In the genomic region with DNA sequence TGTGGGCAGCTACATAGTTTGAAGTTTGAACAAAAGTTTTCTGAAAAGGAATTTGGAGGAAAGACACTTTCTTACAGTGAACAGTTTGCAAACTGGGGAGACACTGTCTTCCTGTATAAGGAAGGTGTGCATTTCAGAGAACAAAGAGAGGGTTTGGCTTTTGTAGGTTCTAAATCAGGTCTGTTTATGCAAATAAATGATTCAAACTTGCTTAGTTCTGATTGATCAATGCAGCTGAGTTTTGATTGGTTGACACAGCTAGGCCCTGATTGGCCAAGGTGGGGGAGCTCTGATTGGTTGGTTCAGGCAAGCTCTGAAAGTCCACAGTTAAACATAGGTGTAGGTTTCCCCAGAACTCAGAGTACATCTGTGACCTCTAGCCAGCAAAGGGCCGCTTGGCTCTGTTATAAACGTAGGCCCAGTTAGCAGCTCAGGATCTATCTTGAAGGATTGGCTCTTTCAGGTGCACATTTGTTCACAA, we compare ENCODE assay signal across 9 cellular contexts.
DNase-seq lines count a peak whose midpoint lies in the region; ATAC-seq, FAIRE-seq and TF ChIP-seq lines count a peak whose summit lies in the region.
"Had no signal": no experiment of that assay in that cellular context is flagged by ENCODE, and none has a peak within 500 bp of the region (broad histone marks: within the 10 kb centered on the region; RNA-seq: fewer than 3 reads in every experiment).

No MANE protein-coding gene starts in this region.

- H3K9me3 ChIP-seq in K562 (replicated peaks; ENCODE audit: control insufficient read depth, insufficient read depth, low read depth, low read length) (peaks cover 4% of the 10 kb centered on the region), A673 (ENCODE audit: low read depth, low read length, poor library complexity, severe bottlenecking) (peaks cover 8% of the 10 kb centered on the region), breast epithelium (peaks cover 0 to 3% of the 10 kb centered on the region in 2 donors)

- DNase-seq in GM18507 (ENCODE audit: extremely low spot score, insufficient read length, low read depth) (no peak), K562 (ENCODE audit: extremely low read depth in 1 of 4, low spot score in 3 of 4) (peak in 2 of 4 experiments; percentile 20 to 45), A673 (ENCODE audit: low spot score) (no peak), NCI-H2107 (lab: John Stamatoyannopoulos, UW) (no peak), COR-L47 (lab: John Stamatoyannopoulos, UW) (no peak), breast epithelium (ENCODE audit: low spot score in 2 of 2) (no peak)
- DNase-seq: RPMI8226 had no signal

- no peaks in the 10 kb centered on the region for H3K9me1 ChIP-seq in K562 (ENCODE audit: control insufficient read depth, insufficient read depth, low read length)

- H3K4me1 ChIP-seq in K562 (replicated peaks in 1 of 2; ENCODE audit: control insufficient read depth in 2 of 2, insufficient read depth in 2 of 2, low read length in 2 of 2) = peaks cover 0 to 5% of the 10 kb centered on the region in 2 experiments; a peak in 1 of 5 replicates
- H3K4me1 ChIP-seq in A673 (ENCODE audit: insufficient read depth, low read length, poor library complexity, severe bottlenecking) = no peaks in the 10 kb centered on the region
- peaks cover 0 to 4% of the 10 kb centered on the region in 2 donors for H3K4me1 ChIP-seq in breast epithelium

- H3K4me3 ChIP-seq in K562 = no peak overlapping the region
- H3K4me3 ChIP-seq in A673 (ENCODE audit: low read depth, low read length, poor library complexity, severe bottlenecking) = no peak overlapping the region
- no peak overlapping the region for H3K4me3 ChIP-seq in breast epithelium

- H3K79me2 ChIP-seq in K562 (ENCODE audit: control insufficient read depth, insufficient read depth, low read length) = no peaks in the 10 kb centered on the region

- TF ChIP-seq CTCF in K562 (IDR thresholded peaks at IDR 0.05 in 2 of 3, conservative IDR thresholded peaks at IDR 0.05 in 1 of 3; ENCODE audit: insufficient read depth in 2 of 3, low read depth in 1 of 3, low read length in 3 of 3) = no peak
- TF ChIP-seq CTCF in A673 (conservative IDR thresholded peaks at IDR 0.05; ENCODE audit: low read depth, low read length) = no peak
- no peak for TF ChIP-seq CTCF in breast epithelium (IDR thresholded peaks at IDR 0.05)

- no peaks in the 10 kb centered on the region for H3K27me3 ChIP-seq in K562 (ENCODE audit: control insufficient read depth in 2 of 2, insufficient read depth in 2 of 2, low read length in 2 of 2)
- H3K27me3 ChIP-seq in A673 (replicated peaks; ENCODE audit: insufficient read depth, low read depth, low read length, poor library complexity) = no peaks in the 10 kb centered on the region
- no peaks in the 10 kb centered on the region for H3K27me3 ChIP-seq in breast epithelium

- H3K36me3 ChIP-seq in K562 (ENCODE audit: control insufficient read depth, insufficient read depth, low read length) = no peaks in the 10 kb centered on the region
- H3K36me3 ChIP-seq in A673 (ENCODE audit: insufficient read depth, low read length, poor library complexity, severe bottlenecking) = no peaks in the 10 kb centered on the region
- H3K36me3 ChIP-seq in breast epithelium = no peaks in the 10 kb centered on the region

- H3K27ac ChIP-seq in K562 (ENCODE audit: extremely low read depth, low read depth, low read length) = no peak overlapping the region
- no peak overlapping the region for H3K27ac ChIP-seq in A673 (ENCODE audit: low read depth, low read length, poor library complexity, severe bottlenecking)
- H3K27ac ChIP-seq in breast epithelium = no peak overlapping the region

- POLR2A ChIA-PET in K562 (lab: Yijun Ruan, JAX) (no interaction called here), A673 (lab: Charles Lee; ENCODE audit: low non-redundant PET) (no interaction called here)

- intact Hi-C loops in K562 (cut with micrococcal nuclease) (no loop called here), A673 (cut with micrococcal nuclease; ENCODE audit: unreplicated experiment) (no loop called here), breast epithelium (cut with DNase I; ENCODE audit: low total_unique reads) (no loop called here)

- no peak for TF ChIP-seq POLR2A in K562 (conservative IDR thresholded peaks at IDR 0.05)
- TF ChIP-seq POLR2A in breast epithelium (IDR thresholded peaks at IDR 0.05) = no peak

- no peak overlapping the region for H3K9ac ChIP-seq in K562 (ENCODE audit: insufficient read depth in 1 of 2, low read depth in 2 of 2, low read length in 2 of 2)

- peak overlapping the region; percentile 28 for H2AFZ ChIP-seq in K562 (ENCODE audit: low read depth, low read length)

- TF ChIP-seq RAD21 in K562 (CRISPR knock-in tag; conservative IDR thresholded peaks at IDR 0.05 in 1 of 2, IDR thresholded peaks at IDR 0.05 in 1 of 2) = no peak

- no peaks in the 10 kb centered on the region for H4K20me1 ChIP-seq in K562 (replicated peaks; ENCODE audit: control insufficient read depth, insufficient read depth, low read length)

- no peak overlapping the region for H3K4me2 ChIP-seq in K562 (ENCODE audit: insufficient read depth, low read length)

- BruUV-seq in K562 (replicated peaks; lab: Mats Ljungman, UMichigan) (no TSS peak), A673 (replicated peaks; lab: Mats Ljungman, UMichigan) (no TSS peak)

- in situ Hi-C loops in K562 (cut with MboI) = no loop called here

- TF ChIP-seq EP300 in K562 (IDR thresholded peaks at IDR 0.05; ENCODE audit: low read length) = no peak

- 53% methylated on average over 2 of the region's 2 CpGs for WGBS in K562 (ENCODE audit: insufficient coverage, low coverage, missing lambda C conversion rate)

- CTCF ChIA-PET in K562 (lab: Yijun Ruan, JAX; ENCODE audit: low intra/inter-chr PET ratio) = no interaction called here
- CTCF ChIA-PET in A673 (lab: Charles Lee) = no interaction called here

- FAIRE-seq in GM18507 (lab: Jason Lieb, UNC) = peak; percentile 93
- FAIRE-seq in K562 (lab: Jason Lieb, UNC) = peak; percentile 40

- ATAC-seq in GM21367 (IDR thresholded peaks at IDR 0.05; ENCODE audit: unreplicated experiment) (peak; percentile 31), HG03432 (IDR thresholded peaks at IDR 0.05; ENCODE audit: unreplicated experiment) (peak; percentile 39), K562 (peak; percentile 67)

TF ChIP-seq in K562, 482 proteins besides CTCF, POLR2A, EP300 and RAD21 (continues in another document):
- TF ChIP-seq ZKSCAN8 (CRISPR knock-in tag; IDR thresholded peaks at IDR 0.05) (no peak), FOXM1 (IDR thresholded peaks at IDR 0.05; ENCODE audit: low read depth) (no peak), FOXM1 (CRISPR knock-in tag; IDR thresholded peaks at IDR 0.05; ENCODE audit: low read depth) (no peak), SP1 (CRISPR knock-in tag; IDR thresholded peaks at IDR 0.05) (no peak), NR2C1 (IDR thresholded peaks at IDR 0.05) (no peak), NR2C1 (tag; IDR thresholded peaks at IDR 0.05) (no peak), FUS (optimal IDR thresholded peaks at IDR 0.05; ENCODE audit: low read depth, low read length) (no peak)
- TF ChIP-seq, protein P1, sequence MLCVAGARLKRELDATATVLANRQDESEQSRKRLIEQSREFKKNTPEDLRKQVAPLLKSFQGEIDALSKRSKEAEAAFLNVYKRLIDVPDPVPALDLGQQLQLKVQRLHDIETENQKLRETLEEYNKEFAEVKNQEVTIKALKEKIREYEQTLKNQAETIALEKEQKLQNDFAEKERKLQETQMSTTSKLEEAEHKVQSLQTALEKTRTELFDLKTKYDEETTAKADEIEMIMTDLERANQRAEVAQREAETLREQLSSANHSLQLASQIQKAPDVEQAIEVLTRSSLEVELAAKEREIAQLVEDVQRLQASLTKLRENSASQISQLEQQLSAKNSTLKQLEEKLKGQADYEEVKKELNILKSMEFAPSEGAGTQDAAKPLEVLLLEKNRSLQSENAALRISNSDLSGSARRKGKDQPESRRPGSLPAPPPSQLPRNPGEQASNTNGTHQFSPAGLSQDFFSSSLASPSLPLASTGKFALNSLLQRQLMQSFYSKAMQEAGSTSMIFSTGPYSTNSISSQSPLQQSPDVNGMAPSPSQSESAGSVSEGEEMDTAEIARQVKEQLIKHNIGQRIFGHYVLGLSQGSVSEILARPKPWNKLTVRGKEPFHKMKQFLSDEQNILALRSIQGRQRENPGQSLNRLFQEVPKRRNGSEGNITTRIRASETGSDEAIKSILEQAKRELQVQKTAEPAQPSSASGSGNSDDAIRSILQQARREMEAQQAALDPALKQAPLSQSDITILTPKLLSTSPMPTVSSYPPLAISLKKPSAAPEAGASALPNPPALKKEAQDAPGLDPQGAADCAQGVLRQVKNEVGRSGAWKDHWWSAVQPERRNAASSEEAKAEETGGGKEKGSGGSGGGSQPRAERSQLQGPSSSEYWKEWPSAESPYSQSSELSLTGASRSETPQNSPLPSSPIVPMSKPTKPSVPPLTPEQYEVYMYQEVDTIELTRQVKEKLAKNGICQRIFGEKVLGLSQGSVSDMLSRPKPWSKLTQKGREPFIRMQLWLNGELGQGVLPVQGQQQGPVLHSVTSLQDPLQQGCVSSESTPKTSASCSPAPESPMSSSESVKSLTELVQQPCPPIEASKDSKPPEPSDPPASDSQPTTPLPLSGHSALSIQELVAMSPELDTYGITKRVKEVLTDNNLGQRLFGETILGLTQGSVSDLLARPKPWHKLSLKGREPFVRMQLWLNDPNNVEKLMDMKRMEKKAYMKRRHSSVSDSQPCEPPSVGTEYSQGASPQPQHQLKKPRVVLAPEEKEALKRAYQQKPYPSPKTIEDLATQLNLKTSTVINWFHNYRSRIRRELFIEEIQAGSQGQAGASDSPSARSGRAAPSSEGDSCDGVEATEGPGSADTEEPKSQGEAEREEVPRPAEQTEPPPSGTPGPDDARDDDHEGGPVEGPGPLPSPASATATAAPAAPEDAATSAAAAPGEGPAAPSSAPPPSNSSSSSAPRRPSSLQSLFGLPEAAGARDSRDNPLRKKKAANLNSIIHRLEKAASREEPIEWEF (CRISPR knock-in tag; IDR thresholded peaks at IDR 0.05) = no peak
